Comparison of ENCODE assay signal across 18 cellular contexts in the genomic region with DNA sequence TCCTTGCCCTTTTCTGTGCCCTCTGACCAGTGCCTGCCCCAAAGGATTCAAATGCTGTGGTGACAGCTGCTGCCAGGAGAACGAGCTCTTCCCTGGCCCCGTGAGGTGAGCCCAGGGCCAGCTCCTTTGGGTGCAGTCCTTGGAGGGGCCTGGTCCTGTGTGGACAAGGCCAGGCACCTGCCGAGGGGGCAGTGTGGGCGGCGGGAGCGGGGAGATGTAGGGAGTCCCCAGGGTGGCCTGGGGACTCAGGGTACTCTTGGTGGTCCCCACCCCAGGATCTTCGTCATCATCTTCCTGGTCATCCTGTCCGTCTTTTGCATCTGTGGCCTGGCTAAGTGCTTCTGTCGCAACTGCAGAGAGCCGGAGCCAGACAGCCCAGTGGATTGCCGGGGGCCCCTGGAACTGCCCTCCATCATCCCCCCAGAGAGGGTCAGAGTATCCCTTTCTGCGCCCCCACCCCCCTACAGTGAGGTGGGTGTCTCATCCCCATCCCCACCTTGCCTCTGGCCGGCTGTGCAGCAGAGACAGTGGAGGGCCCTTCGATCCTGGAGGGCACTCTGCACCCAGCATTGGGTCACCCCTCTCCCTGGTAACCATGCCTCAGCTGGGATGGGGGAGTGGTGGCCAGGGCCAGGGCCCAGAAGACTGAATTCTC. TPM values are rescaled to one million over a fixed set of nuclear protein-coding genes. Genes with fewer than 3 reads are reported as not detected.
"Had no signal": no experiment of that assay in that cellular context is flagged by ENCODE, and none has a peak within 500 bp of the region (broad histone marks: within the 10 kb centered on the region; RNA-seq: fewer than 3 reads in every experiment).

No MANE protein-coding gene starts in this region.

- ATAC-seq: gastrocnemius medialis; heart left ventricle; left colon; naive thymus-derived CD8-positive, alpha-beta T cell; upper lobe of right lung had no signal

- DNase-seq: activated CD4-positive, alpha-beta T cell treated with anti-CD3 and anti-CD28 coated beads, Interleukin-2, amount 50 U/mL, for 1 hour; activated CD8-positive, alpha-beta memory T cell treated with anti-CD3 and anti-CD28 coated beads for 24 hours; activated naive CD4-positive, alpha-beta T cell; activated naive CD8-positive, alpha-beta T cell treated with anti-CD3 and anti-CD28 coated beads, Interleukin-2, amount 10 ng/mL, durations not matched to agents 7 days and 5 days; activated T-cell treated with anti-CD3 and anti-CD28 coated beads for 4 hours; cerebellar nuclear complex; erythroblast; gastrocnemius medialis; heart left ventricle; immature natural killer cell; left colon; naive thymus-derived CD8-positive, alpha-beta T cell; stimulated activated CD4-positive, alpha-beta T cell treated with anti-CD3 and anti-CD28 coated beads, Interleukin-4, amount 100 ng/mL, for 4 hours; stimulated activated CD8-positive, alpha-beta memory T cell treated with anti-CD3 and anti-CD28 coated beads, Interleukin-4, amount 100 ng/mL, for 48 hours; upper lobe of right lung had no signal

- H3K4me1 ChIP-seq: gastrocnemius medialis had no signal

- H3K9me3 ChIP-seq: gastrocnemius medialis, heart left ventricle, upper lobe of right lung had no signal

- H3K36me3 ChIP-seq: gastrocnemius medialis, heart left ventricle, upper lobe of right lung had no signal

- H3K4me3 ChIP-seq: gastrocnemius medialis, heart left ventricle, upper lobe of right lung had no signal

- H3K27ac ChIP-seq: gastrocnemius medialis, heart left ventricle, upper lobe of right lung had no signal

RNA-seq across cellular contexts. Expression of a gene that starts 4.4 kb away (rescaled TPM):
- total RNA-seq: activated naive CD8-positive, alpha-beta T cell treated with anti-CD3 and anti-CD28 coated beads, Interleukin-2, amount 10 ng/mL, durations not matched to agents 7 days and 5 days; dermis microvascular lymphatic vessel endothelial cell; gastrocnemius medialis; heart left ventricle; naive thymus-derived CD8-positive, alpha-beta T cell; skeletal muscle tissue; temporal lobe had no signal
- polyA plus RNA-seq: immature natural killer cell; naive thymus-derived CD8-positive, alpha-beta T cell had no signal
